In genomic region chr1:248858096-248858890, GRCh38 we compare ENCODE assay signal across 8 cellular contexts. TPM values are rescaled to one million over a fixed set of nuclear protein-coding genes. Genes with fewer than 3 reads are reported as not detected.
A peak's percentile ranks its signal among the peaks of the same experiment; 100 is the strongest.
DNase-seq lines count a peak whose midpoint lies in the region; ATAC-seq and TF ChIP-seq lines count a peak whose summit lies in the region.

No MANE protein-coding gene starts in this region.

- ATAC-seq in GM18907 (IDR thresholded peaks at IDR 0.05; ENCODE audit: unreplicated experiment) (peak; percentile 46), HG03103 (IDR thresholded peaks at IDR 0.05; ENCODE audit: low read depth, unreplicated experiment) (peak; percentile 29)

- H3K4me3 ChIP-seq in neural cell (ENCODE audit: low read length) = peak overlapping the region; percentile 70

- peaks cover 8% of the 10 kb centered on the region for H3K27me3 ChIP-seq in neural cell (ENCODE audit: insufficient read depth, low read depth, low read length)

- TF ChIP-seq RAD21 in neural cell (conservative IDR thresholded peaks at IDR 0.05) = no peak

- no peaks in the 10 kb centered on the region for H3K9me2 ChIP-seq in neural cell (ENCODE audit: insufficient read depth, low read length)

- H3K36me3 ChIP-seq in neural cell (ENCODE audit: insufficient read depth, low read length) = no peaks in the 10 kb centered on the region

- peak overlapping the region; percentile 80 for H2AFZ ChIP-seq in neural cell (ENCODE audit: low read depth, low read length)

- H3K4me2 ChIP-seq in neural cell (ENCODE audit: low read length) = peak overlapping the region; percentile 26

- peak; percentile 78 for DNase-seq in COR-L47 (lab: John Stamatoyannopoulos, UW)
- peak; percentile 21 for DNase-seq in NCI-H345 treated with DMSO at 0.1 percent for 48 hours (lab: John Stamatoyannopoulos, UW; ENCODE audit: unreplicated experiment)
- DNase-seq in activated CD8-positive, alpha-beta memory T cell treated with anti-CD3 and anti-CD28 coated beads, Interleukin-2, amount 50 U/mL, for 48 hours = peak; percentile 76
- DNase-seq in fibroblast of the conjunctiva (ENCODE audit: low read depth) = peak; percentile 30
- DNase-seq in middle frontal gyrus (ENCODE audit: extremely low spot score, low spot score) = no peak

- no peaks in the 10 kb centered on the region for H4K20me1 ChIP-seq in neural cell (ENCODE audit: insufficient read depth)

- peak overlapping the region; percentile 68 for H3K9ac ChIP-seq in neural cell (ENCODE audit: low read length)

- H3K9me3 ChIP-seq in neural cell (ENCODE audit: low read length) = no peaks in the 10 kb centered on the region

- no peaks in the 10 kb centered on the region for H3K79me2 ChIP-seq in neural cell (replicated peaks; ENCODE audit: insufficient read depth, low read length)

- TF ChIP-seq EP300 in neural cell (conservative IDR thresholded peaks at IDR 0.05; ENCODE audit: poor library complexity, severe bottlenecking) = no peak

- peak; percentile 67 for TF ChIP-seq CTCF in neural cell (IDR thresholded peaks at IDR 0.05; ENCODE audit: poor library complexity, severe bottlenecking)

- peak overlapping the region; percentile 77 for H3K27ac ChIP-seq in neural cell (ENCODE audit: low read length)

- no peaks in the 10 kb centered on the region for H3F3A ChIP-seq in neural cell (ENCODE audit: insufficient read depth, low read length, poor library complexity, severe bottlenecking)

TF ChIP-seq in neural cell, 6 proteins besides CTCF, POLR2A, EP300 and RAD21:
- TF ChIP-seq MXI1 (conservative IDR thresholded peaks at IDR 0.05; ENCODE audit: poor library complexity, severe bottlenecking) (peak; percentile 74), EZH2 (IDR thresholded peaks at IDR 0.05; ENCODE audit: borderline replicate concordance, insufficient read depth, low read length, poor library complexity, severe bottlenecking) (no peak), SMC3 (conservative IDR thresholded peaks at IDR 0.05; ENCODE audit: poor library complexity) (no peak), TAF1 (IDR thresholded peaks at IDR 0.05; ENCODE audit: low read depth) (peak; percentile 47), POLR2AphosphoS5 (IDR thresholded peaks at IDR 0.05) (peak; percentile 38)
- TF ChIP-seq, protein P1, sequence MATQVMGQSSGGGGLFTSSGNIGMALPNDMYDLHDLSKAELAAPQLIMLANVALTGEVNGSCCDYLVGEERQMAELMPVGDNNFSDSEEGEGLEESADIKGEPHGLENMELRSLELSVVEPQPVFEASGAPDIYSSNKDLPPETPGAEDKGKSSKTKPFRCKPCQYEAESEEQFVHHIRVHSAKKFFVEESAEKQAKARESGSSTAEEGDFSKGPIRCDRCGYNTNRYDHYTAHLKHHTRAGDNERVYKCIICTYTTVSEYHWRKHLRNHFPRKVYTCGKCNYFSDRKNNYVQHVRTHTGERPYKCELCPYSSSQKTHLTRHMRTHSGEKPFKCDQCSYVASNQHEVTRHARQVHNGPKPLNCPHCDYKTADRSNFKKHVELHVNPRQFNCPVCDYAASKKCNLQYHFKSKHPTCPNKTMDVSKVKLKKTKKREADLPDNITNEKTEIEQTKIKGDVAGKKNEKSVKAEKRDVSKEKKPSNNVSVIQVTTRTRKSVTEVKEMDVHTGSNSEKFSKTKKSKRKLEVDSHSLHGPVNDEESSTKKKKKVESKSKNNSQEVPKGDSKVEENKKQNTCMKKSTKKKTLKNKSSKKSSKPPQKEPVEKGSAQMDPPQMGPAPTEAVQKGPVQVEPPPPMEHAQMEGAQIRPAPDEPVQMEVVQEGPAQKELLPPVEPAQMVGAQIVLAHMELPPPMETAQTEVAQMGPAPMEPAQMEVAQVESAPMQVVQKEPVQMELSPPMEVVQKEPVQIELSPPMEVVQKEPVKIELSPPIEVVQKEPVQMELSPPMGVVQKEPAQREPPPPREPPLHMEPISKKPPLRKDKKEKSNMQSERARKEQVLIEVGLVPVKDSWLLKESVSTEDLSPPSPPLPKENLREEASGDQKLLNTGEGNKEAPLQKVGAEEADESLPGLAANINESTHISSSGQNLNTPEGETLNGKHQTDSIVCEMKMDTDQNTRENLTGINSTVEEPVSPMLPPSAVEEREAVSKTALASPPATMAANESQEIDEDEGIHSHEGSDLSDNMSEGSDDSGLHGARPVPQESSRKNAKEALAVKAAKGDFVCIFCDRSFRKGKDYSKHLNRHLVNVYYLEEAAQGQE (IDR thresholded peaks at IDR 0.05; ENCODE audit: borderline replicate concordance) = no peak

RNA-seq across cellular contexts. Expression of gene ZNF692, which starts 0.6 kb away (rescaled TPM):
- polyA plus RNA-seq in neural cell = 183 and 255 TPM in 2 replicates
- 36.3 and 41.1 TPM in 2 replicates for polyA minus RNA-seq in neural cell

RNA-seq across cellular contexts. Expression of gene ZNF672, which starts 20.3 kb away (rescaled TPM):
- 22.9 and 31.0 TPM in 2 replicates for polyA plus RNA-seq in neural cell
- polyA minus RNA-seq in neural cell = 40.6 and 44.6 TPM in 2 replicates

RNA-seq across cellular contexts. Expression of gene SH3BP5L, which starts 32.6 kb away (rescaled TPM):
- polyA plus RNA-seq in neural cell = 38.6 and 46.1 TPM in 2 replicates
- 43.9 and 49.9 TPM in 2 replicates for polyA minus RNA-seq in neural cell

RNA-seq across cellular contexts. Expression of gene PGBD2, which starts 47.7 kb away (rescaled TPM):
- 8.1 and 10.5 TPM in 2 replicates for polyA plus RNA-seq in neural cell
- 15.1 and 17.2 TPM in 2 replicates for polyA minus RNA-seq in neural cell
